11 cellular contexts compared by ENCODE assay signal in the genomic region with DNA sequence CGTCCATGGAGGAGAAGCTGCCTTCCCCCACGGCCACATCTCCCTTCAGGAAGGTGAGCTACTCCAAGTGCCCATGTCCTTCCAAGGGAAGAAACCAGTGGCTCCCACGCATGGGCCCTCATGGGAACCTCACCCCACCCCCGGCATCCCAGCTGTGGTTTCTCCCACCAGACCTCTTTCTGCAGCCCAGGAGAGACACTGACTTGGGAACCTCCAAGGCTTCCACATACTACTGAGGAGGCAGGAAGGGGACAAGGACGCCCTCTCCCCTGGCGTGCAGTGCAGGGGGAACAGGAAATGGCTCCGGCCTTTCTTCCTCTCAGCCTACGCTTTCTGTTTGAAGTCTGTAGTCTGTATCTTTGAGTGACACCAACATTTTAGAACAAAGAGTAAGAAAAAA.
DNase-seq lines count a peak whose midpoint lies in the region; ATAC-seq, FAIRE-seq and TF ChIP-seq lines count a peak whose summit lies in the region.
"Had no signal": no experiment of that assay in that cellular context is flagged by ENCODE, and none has a peak within 500 bp of the region (broad histone marks: within the 10 kb centered on the region; RNA-seq: fewer than 3 reads in every experiment).

No MANE protein-coding gene starts in this region.

- DNase-seq in CD1c-positive myeloid dendritic cell (ENCODE audit: extremely low spot score) (peak; percentile 81), GM12892 (ENCODE audit: insufficient read length) (no peak), immature natural killer cell (no peak), cerebellar cortex (ENCODE audit: low spot score) (no peak), RKO (ENCODE audit: low spot score) (no peak)
- DNase-seq: left lung, OCI-M1, T1000 had no signal

- peak overlapping the region; percentile 93 for H3K27ac Mint-ChIP-seq in activated T-helper 17 cell treated with anti-CD3 and anti-CD28 coated beads, Interleukin-2, amount 50 U/mL, for 72 hours
- H3K27ac Mint-ChIP-seq in immature natural killer cell, result no peak overlapping the region

- H3K36me3 Mint-ChIP-seq in activated T-helper 17 cell treated with anti-CD3 and anti-CD28 coated beads, Interleukin-2, amount 50 U/mL, for 72 hours (ENCODE audit: low read depth), result no peaks in the 10 kb centered on the region
- H3K36me3 Mint-ChIP-seq in immature natural killer cell, result no peaks in the 10 kb centered on the region

- peak overlapping the region; percentile 68 for H3K4me3 Mint-ChIP-seq in activated T-helper 17 cell treated with anti-CD3 and anti-CD28 coated beads, Interleukin-2, amount 50 U/mL, for 72 hours
- no peak overlapping the region for H3K4me3 Mint-ChIP-seq in immature natural killer cell

- peaks cover 28% of the 10 kb centered on the region for H3K4me1 Mint-ChIP-seq in activated T-helper 17 cell treated with anti-CD3 and anti-CD28 coated beads, Interleukin-2, amount 50 U/mL, for 72 hours
- peaks cover 0 to 8% of the 10 kb centered on the region in 2 donors for H3K4me1 Mint-ChIP-seq in immature natural killer cell

- no peak for FAIRE-seq in GM12892 (lab: Jason Lieb, UNC)

- TF ChIP-seq POLR2A in GM12892 (IDR thresholded peaks at IDR 0.05; ENCODE audit: low read depth, low read length), result no peak

- H3K27me3 Mint-ChIP-seq in activated T-helper 17 cell treated with anti-CD3 and anti-CD28 coated beads, Interleukin-2, amount 50 U/mL, for 72 hours, result no peaks in the 10 kb centered on the region
- peaks cover 0 to 4% (median 3%) of the 10 kb centered on the region in 3 donors for H3K27me3 Mint-ChIP-seq in immature natural killer cell (ENCODE audit: low read depth in 3 of 3)

- peak; percentile 78 for ATAC-seq in GM18868 (IDR thresholded peaks at IDR 0.05; ENCODE audit: unreplicated experiment)
- ATAC-seq in HG03025 (IDR thresholded peaks at IDR 0.05; ENCODE audit: low FRiP score, unreplicated experiment), result peak; percentile 73
- peak; percentile 87 for ATAC-seq in activated T-helper 17 cell treated with anti-CD3 and anti-CD28 coated beads, Interleukin-2, amount 50 U/mL, for 72 hours (replicated peaks)
- ATAC-seq: left lung had no signal

- no peaks in the 10 kb centered on the region for H3K9me3 Mint-ChIP-seq in activated T-helper 17 cell treated with anti-CD3 and anti-CD28 coated beads, Interleukin-2, amount 50 U/mL, for 72 hours
- H3K9me3 Mint-ChIP-seq in immature natural killer cell, result no peaks in the 10 kb centered on the region
